Comparison of ENCODE assay signal across 8 cellular contexts in the genomic region with DNA sequence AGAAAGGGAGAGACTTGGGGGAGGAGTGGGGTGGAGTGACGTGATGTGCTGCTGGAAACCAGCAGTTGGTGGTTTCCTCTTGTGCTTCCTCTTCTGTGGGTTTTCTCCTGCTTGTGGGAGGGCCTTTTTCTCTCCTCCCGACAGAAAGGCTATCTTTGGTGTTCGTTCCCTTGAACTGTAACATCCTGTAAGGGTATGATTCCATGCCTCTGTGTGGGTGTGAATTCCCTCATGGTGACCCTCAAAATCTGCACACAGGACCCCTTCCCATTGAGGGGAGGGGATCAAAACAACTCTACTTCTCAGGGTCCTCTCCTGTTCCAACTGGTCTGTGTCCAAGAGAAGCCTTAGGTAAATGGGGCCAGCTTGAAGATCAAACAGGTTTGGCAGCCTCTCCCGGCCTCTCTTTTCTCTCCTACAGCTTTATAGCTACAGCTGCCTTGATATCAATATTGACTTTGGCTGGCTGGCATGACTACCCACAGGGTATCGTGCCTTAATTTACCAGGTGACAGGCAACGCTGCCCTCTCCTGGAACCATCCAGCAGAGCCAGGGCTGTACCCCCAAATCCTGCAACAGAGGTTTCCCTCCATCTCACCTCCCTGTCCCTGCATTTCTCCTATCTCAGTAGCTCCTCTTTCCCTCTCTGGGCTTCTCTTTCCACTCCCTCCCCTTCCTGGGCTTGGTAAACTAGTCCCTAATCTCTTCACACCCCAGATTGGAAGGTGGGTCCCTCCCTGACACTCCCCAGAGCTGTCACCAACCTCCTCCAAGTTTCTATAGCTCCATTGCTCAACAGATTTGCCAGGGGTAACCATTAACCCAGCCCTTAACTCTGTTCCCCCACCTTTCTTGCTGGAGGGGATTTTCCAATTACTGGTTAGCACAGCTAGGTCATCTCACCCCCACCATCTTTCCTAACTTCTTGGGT. TPM values are rescaled to one million over a fixed set of nuclear protein-coding genes. Genes with fewer than 3 reads are reported as not detected.
DNase-seq lines count a peak whose midpoint lies in the region; ATAC-seq and TF ChIP-seq lines count a peak whose summit lies in the region.

No MANE protein-coding gene starts in this region.

- TSS peak; percentile 12 for BruUV-seq in PC-9 (replicated peaks; lab: Mats Ljungman, UMichigan)

- H3K4me1 ChIP-seq in PC-9 (replicated peaks; ENCODE audit: insufficient read depth) (peaks cover 44% of the 10 kb centered on the region), rectal smooth muscle tissue (ENCODE audit: control insufficient read depth, insufficient read depth, low read length) (peaks cover 15% of the 10 kb centered on the region)

- H3F3A ChIP-seq in PC-9 (ENCODE audit: insufficient read depth, low read depth): peaks cover 45% of the 10 kb centered on the region

- H4K20me1 ChIP-seq in PC-9 (ENCODE audit: insufficient read depth): peaks cover 11% of the 10 kb centered on the region; the same call in 1 of the 2 replicates

- H3K9me3 ChIP-seq in PC-9 (ENCODE audit: insufficient read depth, low read depth): no peaks in the 10 kb centered on the region

- H3K36me3 ChIP-seq in PC-9 (ENCODE audit: low read depth) (peaks cover 22% of the 10 kb centered on the region), rectal smooth muscle tissue (ENCODE audit: control insufficient read depth, insufficient read depth, low read length) (peaks cover 10% of the 10 kb centered on the region)

- peak overlapping the region; percentile 42 for H3K9ac ChIP-seq in rectal smooth muscle tissue (ENCODE audit: low read length)

- DNase-seq in DMS 273 treated with DMSO at 0.1 percent for 48 hours (lab: John Stamatoyannopoulos, UW) (peak; percentile 15), HPDE6-E6E7 (ENCODE audit: extremely low spot score) (peak; percentile 80), PC-9 (peak; percentile 65 to 78), germinal center (ENCODE audit: low spot score) (peak; percentile 74)
- peak; percentile 46 for DNase-seq in activated T-helper 9 cell treated with anti-CD3 and anti-CD28 coated beads, Interleukin-2, amount 50 U/mL, for 16 hours (ENCODE audit: low read depth)

- ATAC-seq in GM21515 (IDR thresholded peaks at IDR 0.05; ENCODE audit: unreplicated experiment): no peak
- ATAC-seq in GM18867 (IDR thresholded peaks at IDR 0.05; ENCODE audit: unreplicated experiment): no peak

- CTCF ChIA-PET in PC-9 (lab: Charles Lee): interaction anchor here (0.5 to 3.2 kb wide), 7 partner anchors 10 to 55 kb away, joined by 3 to 12 read pairs (median 6); no protein-coding TSS in a partner anchor

- no peaks in the 10 kb centered on the region for H3K9me2 ChIP-seq in PC-9 (ENCODE audit: insufficient read depth)

- peak overlapping the region; percentile 44; the same call in 1 of the 2 replicates for H3K4me3 ChIP-seq in PC-9
- peak overlapping the region; percentile 45 for H3K4me3 ChIP-seq in rectal smooth muscle tissue (ENCODE audit: low read length)

- H3K27ac ChIP-seq in PC-9 (peak overlapping the region; percentile 79), rectal smooth muscle tissue (ENCODE audit: low read depth, low read length) (peak overlapping the region; percentile 42)

- peak overlapping the region; percentile 83 for H3K4me2 ChIP-seq in PC-9

- POLR2A ChIA-PET in PC-9 (lab: Charles Lee; ENCODE audit: unreplicated experiment): interaction anchor here (0.5 to 1.3 kb wide), 12 partner anchors 9 to 1559 kb away, joined by 3 to 11 read pairs (median 4); a partner anchor contains a TSS

- intact Hi-C loops in PC-9 (cut with micrococcal nuclease; ENCODE audit: unreplicated experiment): loop anchor here (1.0 to 10.0 kb wide), 5 partner anchors 9 to 241 kb away; a partner anchor contains a TSS

- H3K27me3 ChIP-seq in PC-9 (ENCODE audit: insufficient read depth, low read depth): no peaks in the 10 kb centered on the region
- no peaks in the 10 kb centered on the region for H3K27me3 ChIP-seq in rectal smooth muscle tissue (ENCODE audit: control insufficient read depth, insufficient read depth, low read length)

- peaks cover 44% of the 10 kb centered on the region for H3K79me2 ChIP-seq in PC-9 (ENCODE audit: low read depth)

- H2AFZ ChIP-seq in PC-9: peak overlapping the region; percentile 78

- TF ChIP-seq CTCF in PC-9 (conservative IDR thresholded peaks at IDR 0.05): 0 out of 2 replicates have a peak, but pooled peaks have one; percentile 22

RNA-seq across cellular contexts. Expression of a gene that starts 1.5 kb away (rescaled TPM):
- total RNA-seq in PC-9 (2021): 50.0 and 68.8 TPM in 2 replicates

RNA-seq across cellular contexts. Expression of a gene that starts 2.0 kb away (rescaled TPM):
- 546 and 599 TPM in 2 replicates for total RNA-seq in PC-9 (2021)

RNA-seq across cellular contexts. Expression of a gene that starts 9.2 kb away (rescaled TPM):
- total RNA-seq in PC-9 (2021): 58.3 and 99.6 TPM in 2 replicates

RNA-seq across cellular contexts. Expression of a gene that starts 15.1 kb away (rescaled TPM):
- total RNA-seq in PC-9 (2021): 0.43 and 0.59 TPM in 2 replicates

RNA-seq across cellular contexts. Expression of a gene that starts 16.8 kb away (rescaled TPM):
- total RNA-seq in PC-9 (2021): 1.2 and 2.1 TPM in 2 replicates

Comparison
In these comparisons a context has a peak if more than half of its experiments do, and no peak if none do; other contexts are left out.
1. DNase-seq: peak in every context shown above with its lines; median percentile 80 in HPDE6-E6E7; 74 in germinal center; 72 in PC-9; 46 in activated T-helper 9 cell treated with anti-CD3 and anti-CD28 coated beads, Interleukin-2, amount 50 U/mL, for 16 hours; 15 in DMS 273 treated with DMSO at 0.1 percent for 48 hours.